28 cellular contexts compared by ENCODE assay signal in the genomic region with DNA sequence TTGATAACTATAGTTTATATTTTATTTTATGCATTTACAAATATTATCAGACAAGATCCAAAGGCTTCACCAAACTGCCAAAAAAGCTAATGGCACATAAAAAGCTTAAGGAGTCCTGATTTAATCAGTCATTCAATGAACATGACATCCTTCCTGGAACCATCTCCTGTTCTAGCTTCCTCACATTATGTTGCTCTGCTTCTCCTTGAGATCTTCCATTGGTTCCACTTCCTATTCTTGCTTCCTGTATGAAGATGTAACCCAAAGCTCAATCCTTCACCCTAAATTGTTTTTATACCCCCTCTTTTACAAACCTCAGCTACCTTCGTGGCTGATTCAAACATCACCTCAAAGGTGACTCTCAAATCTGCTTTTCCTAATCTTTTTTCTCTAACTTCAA. TPM values are rescaled to one million over a fixed set of nuclear protein-coding genes. Genes with fewer than 3 reads are reported as not detected.
DNase-seq lines count a peak whose midpoint lies in the region; ATAC-seq and TF ChIP-seq lines count a peak whose summit lies in the region.
"Had no signal": no experiment of that assay in that cellular context is flagged by ENCODE, and none has a peak within 500 bp of the region (broad histone marks: within the 10 kb centered on the region; RNA-seq: fewer than 3 reads in every experiment).

No MANE protein-coding gene starts in this region.

- no peak for TF ChIP-seq CTCF in DOHH2 (IDR thresholded peaks at IDR 0.05; ENCODE audit: low read depth, low read length, poor library complexity, severe bottlenecking)
- TF ChIP-seq CTCF in SU-DHL-6 (IDR thresholded peaks at IDR 0.05; ENCODE audit: insufficient read depth, low read length, poor library complexity, severe bottlenecking), result no peak

- peak overlapping the region; percentile 12 for H3K27ac Mint-ChIP-seq in activated T-cell treated with anti-CD3 and anti-CD28 coated beads, Interleukin-2, amount 50 U/mL, for 24 hours
- peak overlapping the region in 5 of 9 donors; percentile 14 to 71 (median 50) for H3K27ac Mint-ChIP-seq in naive thymus-derived CD4-positive, alpha-beta T cell
- H3K27ac Mint-ChIP-seq: mesothelial cell of epicardium had no signal

- POLR2A ChIA-PET in naive thymus-derived CD4-positive, alpha-beta T cell (lab: Charles Lee), result interaction anchor here (0.6 to 25.6 kb wide), 7 partner anchors 11 to 257 kb away, joined by 3 to 638 read pairs (median 7); a partner anchor contains a TSS

- H4K20me1 ChIP-seq in DOHH2 (ENCODE audit: control insufficient read depth, insufficient read depth, low read depth, low read length), result no peaks in the 10 kb centered on the region
- no peaks in the 10 kb centered on the region for H4K20me1 ChIP-seq in SU-DHL-6 (ENCODE audit: low read depth, low read length)

- H3K27ac ChIP-seq in DOHH2 (ENCODE audit: low read depth, low read length) (peak overlapping the region; percentile 25; the same call in 1 of the 2 replicates), SU-DHL-6 (ENCODE audit: low read depth, low read length) (no peak overlapping the region)
- H3K27ac ChIP-seq in naive thymus-derived CD4-positive, alpha-beta T cell (ENCODE audit: low read depth, low read length), result no peak overlapping the region
- H3K27ac ChIP-seq: body of pancreas, transverse colon had no signal

- no peaks in the 10 kb centered on the region for H3K27me3 Mint-ChIP-seq in activated T-cell treated with anti-CD3 and anti-CD28 coated beads, Interleukin-2, amount 50 U/mL, for 24 hours
- H3K27me3 Mint-ChIP-seq in naive thymus-derived CD4-positive, alpha-beta T cell, result peaks cover 0 to 5% (median 0%) of the 10 kb centered on the region in 5 donors

- H3K4me3 ChIP-seq in DOHH2 (ENCODE audit: low read length) (peak overlapping the region; percentile 9; the same call in 1 of the 2 replicates), SU-DHL-6 (ENCODE audit: insufficient read depth, low read length, poor library complexity, severe bottlenecking) (no peak overlapping the region)
- no peak overlapping the region for H3K4me3 ChIP-seq in naive thymus-derived CD4-positive, alpha-beta T cell (ENCODE audit: low read length)
- H3K4me3 ChIP-seq: body of pancreas, left lung, MG63, transverse colon had no signal

- H3K4me2 ChIP-seq in DOHH2 (ENCODE audit: low read length) (peak overlapping the region; percentile 28), SU-DHL-6 (ENCODE audit: low read depth, low read length, poor library complexity, severe bottlenecking) (peak overlapping the region; percentile 13)
- H3K4me2 ChIP-seq: SK-N-SH had no signal

- H3K36me3 Mint-ChIP-seq in activated T-cell treated with anti-CD3 and anti-CD28 coated beads, Interleukin-2, amount 50 U/mL, for 24 hours (ENCODE audit: low read depth), result peaks cover 10% of the 10 kb centered on the region
- peaks cover 0 to 8% (median 0%) of the 10 kb centered on the region in 5 donors for H3K36me3 Mint-ChIP-seq in naive thymus-derived CD4-positive, alpha-beta T cell
- H3K36me3 Mint-ChIP-seq: natural killer cell had no signal

- H3K9me2 ChIP-seq in DOHH2 (replicated peaks; ENCODE audit: control insufficient read depth, low read length), result no peaks in the 10 kb centered on the region
- H3K9me2 ChIP-seq in SU-DHL-6 (replicated peaks; ENCODE audit: insufficient read depth, low read length), result no peaks in the 10 kb centered on the region
- H3K9me2 ChIP-seq: SK-N-SH had no signal

- H3K27me3 ChIP-seq in DOHH2 (ENCODE audit: control insufficient read depth, low read length), result no peaks in the 10 kb centered on the region
- no peaks in the 10 kb centered on the region for H3K27me3 ChIP-seq in SU-DHL-6 (ENCODE audit: low read length)
- H3K27me3 ChIP-seq in naive thymus-derived CD4-positive, alpha-beta T cell (ENCODE audit: control insufficient read depth in 2 of 2, insufficient read depth in 2 of 2, low read length in 2 of 2), result no peaks in the 10 kb centered on the region
- H3K27me3 ChIP-seq: body of pancreas, left lung, MG63, transverse colon had no signal

- CTCF ChIA-PET in naive thymus-derived CD4-positive, alpha-beta T cell (lab: Charles Lee), result interaction anchor here (1.0 to 14.2 kb wide), 7 partner anchors 10 to 125 kb away, joined by 3 to 229 read pairs (median 4); a partner anchor contains a TSS

- intact Hi-C loops in naive thymus-derived CD4-positive, alpha-beta T cell (cut with micrococcal nuclease), result no loop called here
- intact Hi-C loops in posterior cingulate gyrus (cut with DNase I) (no loop called here), left ventricle myocardium superior (cut with micrococcal nuclease) (no loop called here)

- peaks cover 55% of the 10 kb centered on the region for H3K4me1 Mint-ChIP-seq in activated T-cell treated with anti-CD3 and anti-CD28 coated beads, Interleukin-2, amount 50 U/mL, for 24 hours (ENCODE audit: low read depth)
- H3K4me1 Mint-ChIP-seq in naive thymus-derived CD4-positive, alpha-beta T cell, result peaks cover 41 to 70% (median 67%) of the 10 kb centered on the region in 7 donors

- no peak for ATAC-seq in naive thymus-derived CD4-positive, alpha-beta T cell
- no peak for ATAC-seq in left ventricle myocardium superior
- ATAC-seq: body of pancreas, HCT116, left lung, natural killer cell, PC-3 had no signal

- no peaks in the 10 kb centered on the region for H3K9me3 Mint-ChIP-seq in activated T-cell treated with anti-CD3 and anti-CD28 coated beads, Interleukin-2, amount 50 U/mL, for 24 hours
- no peaks in the 10 kb centered on the region for H3K9me3 Mint-ChIP-seq in naive thymus-derived CD4-positive, alpha-beta T cell
- H3K9me3 Mint-ChIP-seq: natural killer cell had no signal

- no peak for DNase-seq in activated T-cell treated with anti-CD3 and anti-CD28 coated beads, Interleukin-2, amount 50 U/mL, for 24 hours
- no peak for DNase-seq in activated T-cell treated with anti-CD3 and anti-CD28 coated beads for 4 hours
- no peak for DNase-seq in naive thymus-derived CD4-positive, alpha-beta T cell
- DNase-seq in posterior cingulate gyrus, result no peak
- no peak for DNase-seq in left ventricle myocardium superior
- DNase-seq in ecto neural progenitor cell (ENCODE audit: low spot score), result no peak
- DNase-seq: activated CD8-positive, alpha-beta memory T cell treated with anti-CD3 and anti-CD28 coated beads, Interleukin-2, amount 50 U/mL, for 48 hours; activated effector memory CD4-positive, alpha-beta T cell treated with Interleukin-2 at 50 U/mL for 16 hours; body of pancreas; cerebellar nuclear complex; DMS79; GF-D8; KBM-7; left lung; MG63; natural killer cell; NCI-H1436 treated with DMSO at 0.1 percent for 48 hours; NCI-H446 treated with DMSO at 0.1 percent for 48 hours; NCI-H82; occipital lobe; PC-3; SK-N-SH; transverse colon had no signal

- H3K36me3 ChIP-seq in DOHH2 (ENCODE audit: control insufficient read depth, low read length) (peaks cover 15% of the 10 kb centered on the region), SU-DHL-6 (ENCODE audit: low read length) (0 out of 2 replicates have a peak, but pooled peaks cover 6% of the 10 kb centered on the region)
- H3K36me3 ChIP-seq in naive thymus-derived CD4-positive, alpha-beta T cell (ENCODE audit: control insufficient read depth in 2 of 3, insufficient read depth in 3 of 3, low read length in 3 of 3), result peaks cover 0 to 6% (median 0%) of the 10 kb centered on the region in 3 experiments
- H3K36me3 ChIP-seq: left lung, MG63, transverse colon had no signal

- H3K4me3 Mint-ChIP-seq in activated T-cell treated with anti-CD3 and anti-CD28 coated beads, Interleukin-2, amount 50 U/mL, for 24 hours, result no peak overlapping the region
- peak overlapping the region in 4 of 10 donors; percentile 1 to 19 (median 8) for H3K4me3 Mint-ChIP-seq in naive thymus-derived CD4-positive, alpha-beta T cell
- H3K4me3 Mint-ChIP-seq: mesothelial cell of epicardium, natural killer cell had no signal

- no peak overlapping the region for H2AFZ ChIP-seq in SU-DHL-6 (ENCODE audit: low read depth, low read length, severe bottlenecking)

- peaks cover 62% of the 10 kb centered on the region for H3K4me1 ChIP-seq in DOHH2 (ENCODE audit: control insufficient read depth, low read length)
- peaks cover 21 to 27% of the 10 kb centered on the region in 2 donors for H3K4me1 ChIP-seq in naive thymus-derived CD4-positive, alpha-beta T cell (ENCODE audit: control insufficient read depth in 2 of 2, insufficient read depth in 2 of 2, low read length in 2 of 2)

- H3K9me3 ChIP-seq in DOHH2 (ENCODE audit: control insufficient read depth, insufficient read depth, low read length) (peaks cover 3% of the 10 kb centered on the region; the same call in 1 of the 2 replicates), SU-DHL-6 (ENCODE audit: insufficient read depth, low read length) (no peaks in the 10 kb centered on the region)
- no peaks in the 10 kb centered on the region for H3K9me3 ChIP-seq in naive thymus-derived CD4-positive, alpha-beta T cell (ENCODE audit: control insufficient read depth in 2 of 3, low read length in 3 of 3)
- H3K9me3 ChIP-seq: body of pancreas, left lung, SK-N-SH, transverse colon had no signal

- H3K79me2 ChIP-seq in DOHH2 (ENCODE audit: control insufficient read depth, low read length), result peaks cover 56% of the 10 kb centered on the region
- peaks cover 40% of the 10 kb centered on the region for H3K79me2 ChIP-seq in SU-DHL-6 (ENCODE audit: insufficient read depth, low read length)

- H3F3A ChIP-seq in DOHH2 (ENCODE audit: control insufficient read depth, insufficient read depth) (peaks cover 39% of the 10 kb centered on the region), SU-DHL-6 (ENCODE audit: insufficient read depth) (peaks cover 37% of the 10 kb centered on the region)

- no peak overlapping the region for H3K9ac ChIP-seq in SU-DHL-6 (ENCODE audit: low read length)
- H3K9ac ChIP-seq: SK-N-SH had no signal

RNA-seq across cellular contexts. Expression of a gene that starts 4.5 kb away (rescaled TPM):
- total RNA-seq in naive thymus-derived CD4-positive, alpha-beta T cell, result 100 to 1,000 TPM; 275 to 391 (median 360) TPM
- polyA plus RNA-seq in naive thymus-derived CD4-positive, alpha-beta T cell, result 10 to 100 TPM; 33.4 to 82.6 TPM
- total RNA-seq in left ventricle myocardium superior, result 73.8 TPM

RNA-seq across cellular contexts. Expression of a gene that starts 11.0 kb away (rescaled TPM):
- 100 to 1,000 TPM in 1 of 5 experiments, 10 to 100 TPM in 4; 12.5 to 120 (median 29.6) TPM for total RNA-seq in naive thymus-derived CD4-positive, alpha-beta T cell
- 10 to 100 TPM; 19.3 to 25.6 TPM for polyA plus RNA-seq in naive thymus-derived CD4-positive, alpha-beta T cell
- 20.0 TPM for total RNA-seq in left ventricle myocardium superior

RNA-seq across cellular contexts. Expression of a gene that starts 23.0 kb away (rescaled TPM):
- total RNA-seq in naive thymus-derived CD4-positive, alpha-beta T cell, result 10 to 100 TPM in 2 of 5 experiments, 1 to 10 TPM in 3; 7.8 to 82.5 (median 9.1) TPM
- polyA plus RNA-seq in naive thymus-derived CD4-positive, alpha-beta T cell, result 10 to 100 TPM in 1 of 2 donors, 1 to 10 TPM in 1; 8.2 to 11.9 TPM
- 10.6 TPM for total RNA-seq in left ventricle myocardium superior
- total RNA-seq: mesothelial cell of epicardium, PC-3 had no signal
- polyA plus RNA-seq: SK-N-SH had no signal

RNA-seq across cellular contexts. Expression of a gene that starts 45.5 kb away (rescaled TPM):
- total RNA-seq in naive thymus-derived CD4-positive, alpha-beta T cell, result 10 to 100 TPM in 1 of 5 experiments, 1 to 10 TPM in 4; 3.0 to 10.5 (median 5.4) TPM
- 1 to 10 TPM; 4.6 to 6.7 TPM for polyA plus RNA-seq in naive thymus-derived CD4-positive, alpha-beta T cell
- total RNA-seq in left ventricle myocardium superior, result 1.8 TPM
- total RNA-seq: dermis microvascular lymphatic vessel endothelial cell, PC-3 had no signal
- polyA plus RNA-seq: SK-N-SH had no signal
